Comparison of ENCODE assay signal across 8 cellular contexts in the genomic region with DNA sequence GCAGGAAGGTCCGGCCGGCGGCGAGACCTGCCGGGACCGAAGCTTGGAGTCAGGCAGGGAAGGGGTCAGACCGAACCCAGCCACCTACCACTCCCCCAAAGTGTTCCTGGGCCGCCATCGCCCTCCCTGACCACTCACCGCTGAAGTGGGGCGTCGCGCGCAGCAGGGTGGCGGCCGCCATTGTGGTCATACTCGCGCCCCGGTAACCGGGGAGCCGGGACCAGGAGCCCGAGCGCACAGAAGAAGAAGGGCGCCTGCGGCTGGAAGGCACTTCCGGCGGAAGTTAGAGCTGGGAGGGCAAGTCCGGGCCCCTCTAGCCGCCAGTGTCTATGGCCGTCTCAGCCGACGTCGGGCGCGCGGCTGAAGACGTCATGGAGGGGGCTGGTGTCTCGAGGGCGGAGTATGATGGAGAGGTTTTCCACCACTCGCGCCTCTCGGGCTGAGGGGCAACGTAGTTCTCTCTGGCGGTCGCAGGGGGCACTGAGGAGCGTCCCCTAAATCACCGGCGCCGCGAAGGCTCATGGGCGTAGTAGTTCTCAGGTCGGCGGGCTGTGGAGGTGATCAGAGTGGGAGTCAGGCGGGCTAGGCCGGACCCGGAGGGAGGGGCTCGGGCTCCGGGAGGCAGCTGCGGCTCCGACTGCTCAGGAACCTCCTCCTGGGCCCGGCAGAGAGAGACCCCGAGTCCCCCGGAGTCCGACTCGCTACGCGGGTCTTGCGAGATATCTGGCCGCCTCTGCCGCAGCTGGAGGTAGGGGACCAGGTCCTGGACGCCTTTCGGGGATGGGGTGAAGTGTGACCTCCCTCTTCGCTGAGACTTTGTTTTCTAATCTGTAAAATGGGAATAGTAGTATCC. TPM values are rescaled to one million over a fixed set of nuclear protein-coding genes. Genes with fewer than 3 reads are reported as not detected.
DNase-seq lines count a peak whose midpoint lies in the region; TF ChIP-seq lines count a peak whose summit lies in the region.

A gene (minus strand): TSS at position 269 of the 853 bp plus-strand sequence. CDS start 79 bp downstream, at position 190.

- H3K4me3 Mint-ChIP-seq in H9 (peak within 1 kb of the TSS; percentile 96 to 99), neural crest cell (peak within 1 kb of the TSS; percentile 98)

- H3K4me3 ChIP-seq in MG63, result peak within 1 kb of the TSS; percentile 88
- H3K4me3 ChIP-seq in fibroblast of villous mesenchyme (ENCODE audit: low read depth, low read length), result peak within 1 kb of the TSS; percentile 97

- no peak within 1 kb of the TSS for H2BK20ac ChIP-seq in H9 (ENCODE audit: low read depth, low read length, poor library complexity, severe bottlenecking)

- H3K9me3 ChIP-seq in H9 (ENCODE audit: control insufficient read depth, low read depth, low read length) (no peaks in the 10 kb centered on the region), MG63 (no peaks in the 10 kb centered on the region)

- no peaks in the 10 kb centered on the region for H3K79me1 ChIP-seq in H9 (ENCODE audit: insufficient read depth, low read depth, low read length, poor library complexity, severe bottlenecking)

- DNase-seq in G401 (ENCODE audit: low spot score), result peak; percentile 100
- DNase-seq in H9, result peak; percentile 99
- DNase-seq in MG63, result peak; percentile 99
- peak; percentile 83 for DNase-seq in SIG-M5 (lab: John Stamatoyannopoulos, UW)
- peak; percentile 98 for DNase-seq in activated gamma-delta T cell treated with Interleukin-2 at 50 U/mL for 16 hours
- peak; percentile 99 for DNase-seq in fibroblast of villous mesenchyme (ENCODE audit: low read depth)
- peak; percentile 95 for DNase-seq in neural crest cell (ENCODE audit: low read depth, low spot score)
- peak; percentile 97 for DNase-seq in stromal cell of bone marrow (ENCODE audit: low read depth)

- H3K36me3 ChIP-seq in MG63, result peaks cover 44% of the 10 kb centered on the region

- H3K23ac ChIP-seq in H9 (ENCODE audit: insufficient read length, low read depth, low read length), result no peak within 1 kb of the TSS

- H4K8ac ChIP-seq in H9 (replicated peaks; ENCODE audit: insufficient read length, low read depth, low read length), result no peak within 1 kb of the TSS

- H2BK5ac ChIP-seq in H9 (ENCODE audit: insufficient read length, low read length), result no peak within 1 kb of the TSS

- H3K27ac Mint-ChIP-seq in H9 (peak within 1 kb of the TSS; percentile 90 to 97 (median 94)), neural crest cell (ENCODE audit: unreplicated experiment) (peak within 1 kb of the TSS; percentile 93)

- no peak within 1 kb of the TSS for H2BK15ac ChIP-seq in H9 (ENCODE audit: low read depth, low read length)

- H3K27ac ChIP-seq in H9 (ENCODE audit: insufficient read length, low read depth, low read length), result no peak within 1 kb of the TSS

- no peak within 1 kb of the TSS for H3K18ac ChIP-seq in H9 (ENCODE audit: insufficient read length, low read depth, low read length)

- H3K4ac ChIP-seq in H9 (ENCODE audit: low read depth, low read length), result no peak within 1 kb of the TSS

- TF ChIP-seq CTCF in H9 (conservative IDR thresholded peaks at IDR 0.05) (peak; percentile 74), fibroblast of villous mesenchyme (IDR thresholded peaks at IDR 0.05; ENCODE audit: insufficient read depth, low read depth, low read length) (peak; percentile 59), neural crest cell (conservative IDR thresholded peaks at IDR 0.05) (peak; percentile 70)

- no peak within 1 kb of the TSS for H2BK120ac ChIP-seq in H9 (ENCODE audit: low read depth, low read length, poor library complexity, severe bottlenecking)

- H3K4me1 ChIP-seq in H9 (ENCODE audit: insufficient read depth, low read length), result no peaks in the 10 kb centered on the region

- H3K27me3 Mint-ChIP-seq in H9 (ENCODE audit: low read depth) (no peaks in the 10 kb centered on the region; the same call in 1 of the 2 replicates), neural crest cell (ENCODE audit: low read depth) (peaks cover 4% of the 10 kb centered on the region)

- no peak within 1 kb of the TSS for H2AFZ ChIP-seq in H9 (ENCODE audit: low read length)

- no peak within 1 kb of the TSS for H4K91ac ChIP-seq in H9 (ENCODE audit: insufficient read length, low read depth, low read length)

- H3K4me1 Mint-ChIP-seq in H9 (peaks cover 8 to 17% of the 10 kb centered on the region in 2 experiments), neural crest cell (peaks cover 31% of the 10 kb centered on the region)

- in situ Hi-C loops in G401 (cut with HindIII; ENCODE audit: low sequenced_read_pairs), result no loop called here

- no peak within 1 kb of the TSS for H3K56ac ChIP-seq in H9 (ENCODE audit: insufficient read length, low read depth, low read length)

- H3K36me3 Mint-ChIP-seq in H9 (ENCODE audit: insufficient read depth in 1 of 3, low read depth in 3 of 3), result peaks cover 33 to 47% (median 36%) of the 10 kb centered on the region in 3 experiments; a peak in 6 of 7 replicates
- peaks cover 9% of the 10 kb centered on the region for H3K36me3 Mint-ChIP-seq in neural crest cell (ENCODE audit: low read depth)

- peak within 1 kb of the TSS; percentile 73 for H3K9ac ChIP-seq in H9 (ENCODE audit: extremely low read depth, insufficient read length, low read length)

- H4K5ac ChIP-seq in H9 (ENCODE audit: insufficient read length, low read depth, low read length), result no peak within 1 kb of the TSS

- H2BK12ac ChIP-seq in H9 (ENCODE audit: insufficient read length, low read depth, low read length), result no peak within 1 kb of the TSS

- H3K14ac ChIP-seq in H9 (ENCODE audit: insufficient read depth, low read length), result peak within 1 kb of the TSS; percentile 83

- H3K4me2 ChIP-seq in H9 (ENCODE audit: insufficient read depth, insufficient read length, low read length), result peak within 1 kb of the TSS; percentile 74

- peaks cover 5% of the 10 kb centered on the region for H3K23me2 ChIP-seq in H9 (ENCODE audit: insufficient read length, low read depth, low read length, poor library complexity, severe bottlenecking)

- H3K27me3 ChIP-seq in H9 (ENCODE audit: insufficient read depth, low read length) (no peaks in the 10 kb centered on the region), MG63 (no peaks in the 10 kb centered on the region)

- no peaks in the 10 kb centered on the region for H4K20me1 ChIP-seq in H9 (ENCODE audit: control insufficient read depth, insufficient read depth, insufficient read length)

- no peak within 1 kb of the TSS for H2AK5ac ChIP-seq in H9 (ENCODE audit: insufficient read length, low read length)

- H3K79me2 ChIP-seq in H9 (ENCODE audit: insufficient read depth, low read length), result no peaks in the 10 kb centered on the region; the same call in 1 of the 2 replicates

- H3K9me3 Mint-ChIP-seq in H9 (no peaks in the 10 kb centered on the region), neural crest cell (no peaks in the 10 kb centered on the region)

- WGBS in H9 (ENCODE audit: extremely low coverage, insufficient read length, low lambda C conversion rate), result no CpG with 5 or more reads among the region's 73 CpGs

- H3T11ph ChIP-seq in H9 (ENCODE audit: low read length), result no peak within 1 kb of the TSS

RNA-seq across cellular contexts. Expression of the gene that starts here (rescaled TPM):
- 98.3 and 136 TPM in 2 replicates for total RNA-seq in G401 (2014; rRNA removed; shearing (Covaris generic))
- total RNA-seq in H9 (2021) (207 and 208 TPM in 2 replicates), fibroblast of villous mesenchyme (89.5 and 94.6 TPM in 2 replicates), neural crest cell (197 and 205 TPM in 2 replicates)
- total RNA-seq in MG63 (2014; rRNA removed; shearing (Covaris generic); ENCODE audit: low replicate concordance), result 136 and 169 TPM in 2 replicates
